ENCODE assay signal across 8 cellular contexts in genomic region chr6:148973809-148974208, GRCh38.
A peak's percentile ranks its signal among the peaks of the same experiment; 100 is the strongest.
DNase-seq lines count a peak whose midpoint lies in the region; ATAC-seq and TF ChIP-seq lines count a peak whose summit lies in the region.

No MANE protein-coding gene starts in this region.

- H3K4me3 ChIP-seq in HCT116 (replicated peaks in 1 of 2; ENCODE audit: low read depth in 1 of 2, low read length in 2 of 2): no peak overlapping the region

- no TSS peak for BruUV-seq in HCT116 (replicated peaks; lab: Mats Ljungman, UMichigan)
- no TSS peak for BruUV-seq in Calu3 (replicated peaks; lab: Mats Ljungman, UMichigan)

- DNase-seq in ACHN: peak; percentile 27
- peak; percentile 21 for DNase-seq in HCT116 (ENCODE audit: low read depth, low spot score)
- DNase-seq in SW480 (ENCODE audit: low spot score): peak; percentile 7
- peak; percentile 5 to 28 for DNase-seq in hippocampal formation (lab: John Stamatoyannopoulos, UW)
- no peak for DNase-seq in NOMO-1 (lab: John Stamatoyannopoulos, UW; ENCODE audit: unreplicated experiment in 2 of 2)
- DNase-seq in Calu3: no peak

- no peak overlapping the region for H3K27ac Mint-ChIP-seq in Calu3 (ENCODE audit: unreplicated experiment)

- H3K9ac ChIP-seq in HCT116 (ENCODE audit: low read length): no peak overlapping the region

- no peaks in the 10 kb centered on the region for H3K9me2 ChIP-seq in HCT116 (ENCODE audit: insufficient read depth)

- no peaks in the 10 kb centered on the region for H3K9me3 ChIP-seq in HCT116 (ENCODE audit: control insufficient read depth in 1 of 2, insufficient read depth in 1 of 2, low read depth in 1 of 2, low read length in 2 of 2)

- H3K36me3 ChIP-seq in HCT116 (ENCODE audit: control insufficient read depth in 1 of 2, insufficient read depth in 2 of 2, low read length in 2 of 2): no peaks in the 10 kb centered on the region

- TF ChIP-seq POLR2A in HCT116 (IDR thresholded peaks at IDR 0.05; ENCODE audit: borderline replicate concordance, extremely low read depth, insufficient read depth, insufficient read length): no peak
- no peak for TF ChIP-seq POLR2A in GM18505 (IDR thresholded peaks at IDR 0.05; ENCODE audit: borderline replicate concordance, extremely low read depth, insufficient read depth, insufficient read length)

- H3K4me1 ChIP-seq in HCT116 (ENCODE audit: control insufficient read depth in 1 of 2, insufficient read depth in 2 of 2, low read length in 2 of 2): peaks cover 6 to 9% of the 10 kb centered on the region in 2 experiments

- H2AFZ ChIP-seq in HCT116 (ENCODE audit: low read depth, low read length, poor library complexity, severe bottlenecking): no peak overlapping the region

- H3K27ac ChIP-seq in HCT116 (ENCODE audit: low read depth, low read length): no peak overlapping the region

- CTCF ChIA-PET in HCT116 (lab: Charles Lee) (interaction anchor here (1.2 to 1.8 kb wide), 2 partner anchors 396 to 414 kb away, joined by 3 to 5 read pairs; no protein-coding TSS in a partner anchor), Calu3 (lab: Charles Lee) (interaction anchor here (0.8 kb wide), 1 partner anchor 396 kb away, joined by 3 read pairs; no protein-coding TSS in a partner anchor)

- no peaks in the 10 kb centered on the region for H3K79me2 ChIP-seq in HCT116 (ENCODE audit: insufficient read depth, low read length)

- H3K4me3 Mint-ChIP-seq in Calu3 (ENCODE audit: low read depth, unreplicated experiment): no peak overlapping the region

- no peaks in the 10 kb centered on the region for H3K9me3 Mint-ChIP-seq in Calu3 (ENCODE audit: low read depth, unreplicated experiment)

- ATAC-seq in HCT116 (no peak), GM21619 (IDR thresholded peaks at IDR 0.05; ENCODE audit: unreplicated experiment) (no peak), GM18505 (IDR thresholded peaks at IDR 0.05; ENCODE audit: unreplicated experiment) (no peak)

- peak; percentile 57 for TF ChIP-seq RAD21 in HCT116 (IDR thresholded peaks at IDR 0.05; ENCODE audit: low read depth)

- RAD21 ChIA-PET in HCT116 (lab: Charles Lee; ENCODE audit: low non-redundant PET in 1 of 2, low total read pairs in 2 of 2, uncharacterized antibody in 2 of 2, unreplicated experiment in 2 of 2): no interaction called here

- H3K4me2 ChIP-seq in HCT116 (ENCODE audit: low read length): no peak overlapping the region

- H3K4me1 Mint-ChIP-seq in Calu3 (ENCODE audit: low read depth, unreplicated experiment): no peaks in the 10 kb centered on the region

- H3K27me3 ChIP-seq in HCT116 (ENCODE audit: insufficient read depth, low read length): no peaks in the 10 kb centered on the region

- peaks cover 19% of the 10 kb centered on the region for H3K27me3 Mint-ChIP-seq in Calu3 (ENCODE audit: unreplicated experiment)

- intact Hi-C loops in HCT116 (cut with micrococcal nuclease) (no loop called here), Calu3 (cut with micrococcal nuclease; ENCODE audit: unreplicated experiment) (no loop called here)

- POLR2A ChIA-PET in HCT116 (lab: Charles Lee): no interaction called here

- in situ Hi-C loops in ACHN (cut with HindIII; ENCODE audit: low pct_ligation_motif_present, low pct_unique_long_range_greater_than_20kb, low sequenced_read_pairs): no loop called here

- no peaks in the 10 kb centered on the region for H4K20me1 ChIP-seq in HCT116 (ENCODE audit: insufficient read depth)

- H3K36me3 Mint-ChIP-seq in Calu3 (ENCODE audit: insufficient read depth, unreplicated experiment): no peaks in the 10 kb centered on the region

- peak in 2 of 3 experiments; percentile 47 to 59; a peak in 4 of 6 replicates for TF ChIP-seq CTCF in HCT116 (IDR thresholded peaks at IDR 0.05 in 2 of 3, conservative IDR thresholded peaks at IDR 0.05 in 1 of 3; ENCODE audit: borderline replicate concordance in 1 of 3, insufficient read depth in 1 of 3, low read depth in 2 of 3, low read length in 2 of 3)
- no peak for TF ChIP-seq CTCF in Calu3 (IDR thresholded peaks at IDR 0.05; ENCODE audit: unreplicated experiment)

TF ChIP-seq in HCT116, 20 proteins besides CTCF, POLR2A, EP300 and RAD21:
- no peak for TF ChIP-seq ATF3 (IDR thresholded peaks at IDR 0.05)
- no peak for TF ChIP-seq EZH2 (IDR thresholded peaks at IDR 0.05)
- TF ChIP-seq YY1 (IDR thresholded peaks at IDR 0.05; ENCODE audit: extremely low read depth, insufficient replicate concordance, low read depth, low read length): no peak
- TF ChIP-seq EZH2phosphoT487 (IDR thresholded peaks at IDR 0.05; ENCODE audit: borderline replicate concordance): no peak
- no peak for TF ChIP-seq CBX3 (IDR thresholded peaks at IDR 0.05; ENCODE audit: low read depth)
- no peak for TF ChIP-seq ZNF274 (IDR thresholded peaks at IDR 0.05; ENCODE audit: low read depth, low read length)
- TF ChIP-seq MAX (IDR thresholded peaks at IDR 0.05): no peak
- TF ChIP-seq CEBPB (IDR thresholded peaks at IDR 0.05; ENCODE audit: low read depth): no peak
- no peak for TF ChIP-seq SRF (IDR thresholded peaks at IDR 0.05; ENCODE audit: low read depth)
- TF ChIP-seq TCF7L2 (IDR thresholded peaks at IDR 0.05; ENCODE audit: borderline replicate concordance, extremely low read depth, insufficient read depth, insufficient read length): no peak
- TF ChIP-seq EGR1 (IDR thresholded peaks at IDR 0.05; ENCODE audit: low read depth): no peak
- TF ChIP-seq ELF1 (IDR thresholded peaks at IDR 0.05; ENCODE audit: borderline replicate concordance, low read depth): no peak
- TF ChIP-seq POLR2AphosphoS5 (IDR thresholded peaks at IDR 0.05; ENCODE audit: low read depth, low read length): no peak
- no peak for TF ChIP-seq FOSL1 (IDR thresholded peaks at IDR 0.05; ENCODE audit: low read depth)
- no peak for TF ChIP-seq ZBTB33 (IDR thresholded peaks at IDR 0.05; ENCODE audit: extremely low read depth, insufficient replicate concordance, low read length)
- TF ChIP-seq ZFX (IDR thresholded peaks at IDR 0.05): no peak
- no peak for TF ChIP-seq SIN3A (IDR thresholded peaks at IDR 0.05; ENCODE audit: low read depth)
- no peak for TF ChIP-seq SP1 (IDR thresholded peaks at IDR 0.05; ENCODE audit: low read depth)

Comparison
In these comparisons a context has a peak if more than half of its experiments do, and no peak if none do; other contexts are left out.
1. DNase-seq: peak in ACHN (single experiment), HCT116 (single experiment), SW480 (single experiment) and hippocampal formation (2 of 2); none in NOMO-1 (0 of 2) and Calu3 (single experiment).